3 cellular contexts compared by ENCODE assay signal in the genomic region with DNA sequence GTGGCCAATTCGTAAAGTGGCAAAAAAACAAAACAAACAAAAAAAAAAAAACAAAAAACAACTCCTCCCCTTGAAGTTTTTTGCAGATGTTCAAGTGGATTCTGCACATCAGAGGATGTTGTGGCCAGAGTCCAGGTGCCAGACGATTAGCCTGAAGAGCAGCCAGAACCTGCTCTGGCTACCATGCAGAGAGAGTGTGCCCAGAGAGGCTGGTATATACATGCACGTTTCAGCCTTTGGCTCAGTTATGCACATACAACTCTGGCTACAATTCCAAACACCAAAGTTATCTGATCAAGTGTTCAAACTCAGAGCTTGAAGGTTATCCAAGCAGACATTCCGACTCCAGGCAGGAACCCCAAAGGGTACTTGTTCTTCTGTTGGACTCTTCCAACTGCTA.
TF ChIP-seq lines count a peak whose summit lies in the region.

No MANE protein-coding gene starts in this region.

TF ChIP-seq in liver, 16 proteins besides CTCF, POLR2A, EP300 and RAD21:
- TF ChIP-seq NR2F2 (IDR thresholded peaks at IDR 0.05) (peak; percentile 17), JUND (IDR thresholded peaks at IDR 0.05) (no peak)

TF ChIP-seq in HepG2, 621 proteins besides CTCF, POLR2A, EP300 and RAD21:
- TF ChIP-seq, protein P1, sequence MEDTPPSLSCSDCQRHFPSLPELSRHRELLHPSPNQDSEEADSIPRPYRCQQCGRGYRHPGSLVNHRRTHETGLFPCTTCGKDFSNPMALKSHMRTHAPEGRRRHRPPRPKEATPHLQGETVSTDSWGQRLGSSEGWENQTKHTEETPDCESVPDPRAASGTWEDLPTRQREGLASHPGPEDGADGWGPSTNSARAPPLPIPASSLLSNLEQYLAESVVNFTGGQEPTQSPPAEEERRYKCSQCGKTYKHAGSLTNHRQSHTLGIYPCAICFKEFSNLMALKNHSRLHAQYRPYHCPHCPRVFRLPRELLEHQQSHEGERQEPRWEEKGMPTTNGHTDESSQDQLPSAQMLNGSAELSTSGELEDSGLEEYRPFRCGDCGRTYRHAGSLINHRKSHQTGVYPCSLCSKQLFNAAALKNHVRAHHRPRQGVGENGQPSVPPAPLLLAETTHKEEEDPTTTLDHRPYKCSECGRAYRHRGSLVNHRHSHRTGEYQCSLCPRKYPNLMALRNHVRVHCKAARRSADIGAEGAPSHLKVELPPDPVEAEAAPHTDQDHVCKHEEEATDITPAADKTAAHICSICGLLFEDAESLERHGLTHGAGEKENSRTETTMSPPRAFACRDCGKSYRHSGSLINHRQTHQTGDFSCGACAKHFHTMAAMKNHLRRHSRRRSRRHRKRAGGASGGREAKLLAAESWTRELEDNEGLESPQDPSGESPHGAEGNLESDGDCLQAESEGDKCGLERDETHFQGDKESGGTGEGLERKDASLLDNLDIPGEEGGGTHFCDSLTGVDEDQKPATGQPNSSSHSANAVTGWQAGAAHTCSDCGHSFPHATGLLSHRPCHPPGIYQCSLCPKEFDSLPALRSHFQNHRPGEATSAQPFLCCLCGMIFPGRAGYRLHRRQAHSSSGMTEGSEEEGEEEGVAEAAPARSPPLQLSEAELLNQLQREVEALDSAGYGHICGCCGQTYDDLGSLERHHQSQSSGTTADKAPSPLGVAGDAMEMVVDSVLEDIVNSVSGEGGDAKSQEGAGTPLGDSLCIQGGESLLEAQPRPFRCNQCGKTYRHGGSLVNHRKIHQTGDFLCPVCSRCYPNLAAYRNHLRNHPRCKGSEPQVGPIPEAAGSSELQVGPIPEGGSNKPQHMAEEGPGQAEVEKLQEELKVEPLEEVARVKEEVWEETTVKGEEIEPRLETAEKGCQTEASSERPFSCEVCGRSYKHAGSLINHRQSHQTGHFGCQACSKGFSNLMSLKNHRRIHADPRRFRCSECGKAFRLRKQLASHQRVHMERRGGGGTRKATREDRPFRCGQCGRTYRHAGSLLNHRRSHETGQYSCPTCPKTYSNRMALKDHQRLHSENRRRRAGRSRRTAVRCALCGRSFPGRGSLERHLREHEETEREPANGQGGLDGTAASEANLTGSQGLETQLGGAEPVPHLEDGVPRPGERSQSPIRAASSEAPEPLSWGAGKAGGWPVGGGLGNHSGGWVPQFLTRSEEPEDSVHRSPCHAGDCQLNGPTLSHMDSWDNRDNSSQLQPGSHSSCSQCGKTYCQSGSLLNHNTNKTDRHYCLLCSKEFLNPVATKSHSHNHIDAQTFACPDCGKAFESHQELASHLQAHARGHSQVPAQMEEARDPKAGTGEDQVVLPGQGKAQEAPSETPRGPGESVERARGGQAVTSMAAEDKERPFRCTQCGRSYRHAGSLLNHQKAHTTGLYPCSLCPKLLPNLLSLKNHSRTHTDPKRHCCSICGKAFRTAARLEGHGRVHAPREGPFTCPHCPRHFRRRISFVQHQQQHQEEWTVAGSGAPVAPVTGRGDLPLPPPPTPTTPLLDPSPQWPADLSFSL (CRISPR knock-in tag; IDR thresholded peaks at IDR 0.05) = no peak
- TF ChIP-seq ZNF562 (CRISPR knock-in tag; IDR thresholded peaks at IDR 0.05; ENCODE audit: borderline replicate concordance) = no peak
TF ChIP-seq in HepG2: peak in this region for 0.

TF ChIP-seq in H1, 55 proteins besides CTCF, POLR2A, EP300 and RAD21:
- TF ChIP-seq JUN (IDR thresholded peaks at IDR 0.05; ENCODE audit: low read depth, low read length) = no peak
- TF ChIP-seq EGR1 (IDR thresholded peaks at IDR 0.05; ENCODE audit: borderline replicate concordance, low read depth, low read length) = no peak
- TF ChIP-seq ASH2L (IDR thresholded peaks at IDR 0.05; ENCODE audit: low read length) = no peak
- TF ChIP-seq FOSL1 (IDR thresholded peaks at IDR 0.05; ENCODE audit: insufficient read depth, low read depth, low read length) = no peak
- no peak for TF ChIP-seq TEAD4 (IDR thresholded peaks at IDR 0.05; ENCODE audit: low read depth, low read length)
- TF ChIP-seq CBX5 (IDR thresholded peaks at IDR 0.05; ENCODE audit: low read depth, low read length) = no peak
- TF ChIP-seq, protein P2, sequence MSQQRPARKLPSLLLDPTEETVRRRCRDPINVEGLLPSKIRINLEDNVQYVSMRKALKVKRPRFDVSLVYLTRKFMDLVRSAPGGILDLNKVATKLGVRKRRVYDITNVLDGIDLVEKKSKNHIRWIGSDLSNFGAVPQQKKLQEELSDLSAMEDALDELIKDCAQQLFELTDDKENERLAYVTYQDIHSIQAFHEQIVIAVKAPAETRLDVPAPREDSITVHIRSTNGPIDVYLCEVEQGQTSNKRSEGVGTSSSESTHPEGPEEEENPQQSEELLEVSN (IDR thresholded peaks at IDR 0.05) = no peak
- no peak for TF ChIP-seq GABPA (IDR thresholded peaks at IDR 0.05; ENCODE audit: borderline replicate concordance, insufficient read depth, low read length)
- no peak for TF ChIP-seq KDM4A (IDR thresholded peaks at IDR 0.05; ENCODE audit: low read depth, low read length, severe bottlenecking)
- TF ChIP-seq SIX5 (IDR thresholded peaks at IDR 0.05; ENCODE audit: low read depth, low read length) = no peak
- no peak for TF ChIP-seq SP2 (IDR thresholded peaks at IDR 0.05; ENCODE audit: low read length)
- TF ChIP-seq ZNF274 (IDR thresholded peaks at IDR 0.05; ENCODE audit: borderline replicate concordance, extremely low read depth, low read length) = no peak
- TF ChIP-seq SAP30 (IDR thresholded peaks at IDR 0.05; ENCODE audit: insufficient read depth, insufficient replicate concordance, low read length) = no peak
- TF ChIP-seq CHD1 (IDR thresholded peaks at IDR 0.05; ENCODE audit: low read depth, low read length) = no peak
TF ChIP-seq in H1: peak in this region for 0.
